Comparison of ENCODE assay signal across 20 cellular contexts in the genomic region with DNA sequence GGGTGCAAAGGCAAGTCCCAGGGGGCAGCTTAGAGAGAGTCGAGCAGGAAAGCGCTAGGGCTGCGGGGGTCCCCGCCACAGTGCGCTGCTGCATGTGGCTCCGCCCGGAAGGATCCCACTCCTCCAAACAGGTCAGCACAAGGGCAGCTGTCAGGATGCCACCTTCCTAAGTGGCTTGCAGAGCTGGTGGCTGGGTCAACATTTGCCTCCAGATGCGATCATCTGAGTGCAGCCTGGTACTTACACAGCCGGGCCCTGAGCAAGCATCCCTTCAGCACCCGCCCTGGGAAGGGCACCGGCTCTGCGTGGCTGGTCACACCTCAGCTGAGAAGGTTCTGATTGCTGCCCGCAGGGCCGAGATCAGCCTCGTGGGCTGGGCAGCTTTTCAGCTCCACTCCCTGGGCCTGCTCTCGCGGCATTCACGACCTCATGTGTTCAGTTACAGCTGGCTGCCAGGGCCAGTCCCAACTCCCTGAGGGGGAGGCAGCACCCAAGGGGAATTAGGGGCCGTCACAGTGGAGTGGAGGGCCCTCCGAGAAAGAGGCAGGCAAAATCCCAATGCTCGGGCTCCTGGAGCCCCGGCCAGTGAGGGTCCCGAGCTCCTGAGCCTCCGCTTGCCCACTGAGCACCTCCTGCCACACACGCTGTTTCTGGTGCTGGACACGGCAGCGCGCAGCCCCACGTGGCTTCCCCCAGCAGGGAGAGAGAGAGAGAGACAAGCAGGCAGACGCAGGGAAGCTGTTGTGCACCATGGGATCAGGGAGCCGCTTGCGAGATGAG. TPM values are rescaled to one million over a fixed set of nuclear protein-coding genes. Genes with fewer than 3 reads are reported as not detected.
DNase-seq lines count a peak whose midpoint lies in the region; ATAC-seq and TF ChIP-seq lines count a peak whose summit lies in the region.
"Had no signal": no experiment of that assay in that cellular context is flagged by ENCODE, and none has a peak within 500 bp of the region (broad histone marks: within the 10 kb centered on the region; RNA-seq: fewer than 3 reads in every experiment).

No MANE protein-coding gene starts in this region.

- no peak for ATAC-seq in T-helper 17 cell
- ATAC-seq: GM23338 had no signal

- peaks cover 50% of the 10 kb centered on the region for H3K36me3 Mint-ChIP-seq in activated naive CD4-positive, alpha-beta T cell treated with anti-CD3 and anti-CD28 coated beads for 36 hours (ENCODE audit: low read depth)
- H3K36me3 Mint-ChIP-seq in T-helper 17 cell (ENCODE audit: low read depth) (peaks cover 6% of the 10 kb centered on the region), neural crest cell (ENCODE audit: low read depth) (peaks cover 31% of the 10 kb centered on the region), chondrocyte (ENCODE audit: low read depth) (peaks cover 43% of the 10 kb centered on the region)

- H3K9me3 ChIP-seq in T-helper 17 cell (ENCODE audit: control insufficient read depth, low read length, poor library complexity, severe bottlenecking): no peaks in the 10 kb centered on the region

- H3K4me1 Mint-ChIP-seq in activated naive CD4-positive, alpha-beta T cell treated with anti-CD3 and anti-CD28 coated beads for 36 hours (ENCODE audit: low read depth): peaks cover 6% of the 10 kb centered on the region
- H3K4me1 Mint-ChIP-seq in T-helper 17 cell (no peaks in the 10 kb centered on the region), neural crest cell (no peaks in the 10 kb centered on the region), chondrocyte (ENCODE audit: low read depth) (no peaks in the 10 kb centered on the region)
- H3K4me1 Mint-ChIP-seq: GM23338 had no signal

- CTCF ChIA-PET in activated naive CD4-positive, alpha-beta T cell treated with anti-CD3 and anti-CD28 coated beads for 36 hours (lab: Charles Lee): no interaction called here

- in situ Hi-C loops in GM13977 (cut with MboI; ENCODE audit: low pct_unique_long_range_greater_than_20kb, low sequenced_read_pairs, unreplicated experiment): no loop called here

- no peaks in the 10 kb centered on the region for H3K27me3 Mint-ChIP-seq in activated naive CD4-positive, alpha-beta T cell treated with anti-CD3 and anti-CD28 coated beads for 36 hours (ENCODE audit: low read depth)
- no peaks in the 10 kb centered on the region for H3K27me3 Mint-ChIP-seq in T-helper 17 cell
- H3K27me3 Mint-ChIP-seq in neural crest cell (ENCODE audit: low read depth): no peaks in the 10 kb centered on the region
- no peaks in the 10 kb centered on the region for H3K27me3 Mint-ChIP-seq in chondrocyte (ENCODE audit: low read depth)

- no peak overlapping the region for H3K4me3 Mint-ChIP-seq in activated naive CD4-positive, alpha-beta T cell treated with anti-CD3 and anti-CD28 coated beads for 36 hours
- no peak overlapping the region for H3K4me3 Mint-ChIP-seq in T-helper 17 cell
- no peak overlapping the region for H3K4me3 Mint-ChIP-seq in neural crest cell
- H3K4me3 Mint-ChIP-seq in chondrocyte (ENCODE audit: unreplicated experiment): no peak overlapping the region
- H3K4me3 Mint-ChIP-seq: GM23338 had no signal

- no peak for DNase-seq in activated naive CD4-positive, alpha-beta T cell treated with anti-CD3 and anti-CD28 coated beads for 36 hours
- no peak for DNase-seq in activated naive CD4-positive, alpha-beta T cell (lab: John Stamatoyannopoulos, UW)
- DNase-seq in T-helper 17 cell (no peak), neural crest cell (ENCODE audit: low read depth, low spot score) (no peak), chondrocyte (ENCODE audit: low spot score) (no peak), MV-4-11 (lab: John Stamatoyannopoulos, UW) (no peak), GM13977 (ENCODE audit: low spot score) (no peak)
- DNase-seq: DMS79, KBM-7, MM.1S, NCI-H1092 treated with DMSO at 0.1 percent for 48 hours, NCI-H1436 treated with DMSO at 0.1 percent for 48 hours, NCI-H1930, NCI-H2227 treated with DMSO at 0.1 percent for 48 hours, NCI-H510A, NCI-H748 treated with DMSO at 0.1 percent for 48 hours, PC-9, SHP77 treated with DMSO at 0.1 percent for 48 hours had no signal

- H3K27ac Mint-ChIP-seq in activated naive CD4-positive, alpha-beta T cell treated with anti-CD3 and anti-CD28 coated beads for 36 hours: peak overlapping the region; percentile 41
- H3K27ac Mint-ChIP-seq in T-helper 17 cell (peak overlapping the region; percentile 47), neural crest cell (ENCODE audit: unreplicated experiment) (peak overlapping the region; percentile 27), chondrocyte (ENCODE audit: unreplicated experiment) (no peak overlapping the region)
- H3K27ac Mint-ChIP-seq: GM23338 had no signal

- TF ChIP-seq CTCF in neural crest cell (conservative IDR thresholded peaks at IDR 0.05) (no peak), chondrocyte (IDR thresholded peaks at IDR 0.05) (no peak), GM13977 (IDR thresholded peaks at IDR 0.05; ENCODE audit: extremely low read depth, insufficient read depth, missing control alignments) (no peak)

- intact Hi-C loops in activated naive CD4-positive, alpha-beta T cell treated with anti-CD3 and anti-CD28 coated beads for 36 hours (cut with micrococcal nuclease): no loop called here

- peaks cover 21% of the 10 kb centered on the region for H3K9me3 Mint-ChIP-seq in activated naive CD4-positive, alpha-beta T cell treated with anti-CD3 and anti-CD28 coated beads for 36 hours
- H3K9me3 Mint-ChIP-seq in neural crest cell: peaks cover 6% of the 10 kb centered on the region
- peaks cover 13% of the 10 kb centered on the region for H3K9me3 Mint-ChIP-seq in chondrocyte (ENCODE audit: low read depth)

RNA-seq across cellular contexts. Expression of a gene that starts 26.7 kb away (rescaled TPM):
- total RNA-seq in activated naive CD4-positive, alpha-beta T cell treated with anti-CD3 and anti-CD28 coated beads for 36 hours: 100 to 1,000 TPM; 113 to 123 TPM
- total RNA-seq in T-helper 17 cell (10 to 100 TPM; 91.8 to 98.5 TPM), neural crest cell (97.6 and 104 TPM in 2 replicates), chondrocyte (78.3 to 91.2 TPM (median 81.8 TPM) in 3 replicates)

RNA-seq across cellular contexts. Expression of a gene that starts 39.2 kb away (rescaled TPM):
- 10 to 100 TPM; 38.2 to 41.9 TPM for total RNA-seq in activated naive CD4-positive, alpha-beta T cell treated with anti-CD3 and anti-CD28 coated beads for 36 hours
- total RNA-seq in T-helper 17 cell (10 to 100 TPM; 33.7 to 48.8 TPM), neural crest cell (84.4 and 85.9 TPM in 2 replicates), chondrocyte (64.9 to 72.4 TPM (median 68.6 TPM) in 3 replicates)

RNA-seq across cellular contexts. Expression of a gene that starts 51.1 kb away (rescaled TPM):
- total RNA-seq in activated naive CD4-positive, alpha-beta T cell treated with anti-CD3 and anti-CD28 coated beads for 36 hours: not detected
- total RNA-seq in T-helper 17 cell (not detected), neural crest cell (not detected in 2 replicates), chondrocyte (not detected in 3 replicates)
- total RNA-seq: GM23338, HT1080, PC-9 had no signal
